Comparison of ENCODE assay signal across 25 cellular contexts in genomic region chr2:15964936-15965563, GRCh38. TPM values are rescaled to one million over a fixed set of nuclear protein-coding genes. Genes with fewer than 3 reads are reported as not detected.
A peak's percentile ranks its signal among the peaks of the same experiment; 100 is the strongest.
DNase-seq lines count a peak whose midpoint lies in the region; ATAC-seq and TF ChIP-seq lines count a peak whose summit lies in the region.
"Had no signal": no experiment of that assay in that cellular context is flagged by ENCODE, and none has a peak within 500 bp of the region (broad histone marks: within the 10 kb centered on the region; RNA-seq: fewer than 3 reads in every experiment).

No MANE protein-coding gene starts in this region.

- ATAC-seq in HG03354 (IDR thresholded peaks at IDR 0.05; ENCODE audit: poor library complexity, severe bottlenecking, unreplicated experiment) (no peak), HG02884 (IDR thresholded peaks at IDR 0.05; ENCODE audit: unreplicated experiment) (no peak)

- dilution Hi-C loops in mammary epithelial cell (cut with HindIII; ENCODE audit: low sequenced_read_pairs), result no loop called here

- H3K4me1 ChIP-seq in mammary epithelial cell (ENCODE audit: insufficient read depth, low read length) (no peaks in the 10 kb centered on the region), endodermal cell (ENCODE audit: control insufficient read depth, insufficient read depth, low read length) (no peaks in the 10 kb centered on the region), OCI-LY7 (ENCODE audit: insufficient read depth, low read length, poor library complexity, severe bottlenecking) (no peaks in the 10 kb centered on the region)
- H3K4me1 ChIP-seq: parathyroid adenoma, sigmoid colon, tibial nerve had no signal

- intact Hi-C loops in mammary epithelial cell (cut with micrococcal nuclease), result no loop called here
- intact Hi-C loops in MCF 10A (cut with micrococcal nuclease), result no loop called here
- intact Hi-C loops in OCI-LY7 (cut with micrococcal nuclease; ENCODE audit: unreplicated experiment), result no loop called here

- TF ChIP-seq CTCF in mammary epithelial cell (conservative IDR thresholded peaks at IDR 0.05 in 1 of 2, IDR thresholded peaks at IDR 0.05 in 1 of 2; ENCODE audit: extremely low read depth in 1 of 2, insufficient read depth in 1 of 2, low read depth in 1 of 2, low read length in 2 of 2) (no peak), MCF 10A (IDR thresholded peaks at IDR 0.05; ENCODE audit: unreplicated experiment) (no peak), endodermal cell (conservative IDR thresholded peaks at IDR 0.05) (no peak), OCI-LY7 (conservative IDR thresholded peaks at IDR 0.05; ENCODE audit: low read length) (no peak)

- no peaks in the 10 kb centered on the region for H3K36me3 ChIP-seq in mammary epithelial cell (ENCODE audit: insufficient read depth, low read length)
- H3K36me3 ChIP-seq in endodermal cell (ENCODE audit: control insufficient read depth, insufficient read depth, low read length), result no peaks in the 10 kb centered on the region
- no peaks in the 10 kb centered on the region for H3K36me3 ChIP-seq in OCI-LY7 (ENCODE audit: insufficient read depth, low read length)
- H3K36me3 ChIP-seq: cardiac muscle cell, sigmoid colon, tibial nerve had no signal

- H3K27me3 Mint-ChIP-seq in MCF 10A (ENCODE audit: insufficient read depth, unreplicated experiment) (peaks cover under 1% of the 10 kb centered on the region), endodermal cell (ENCODE audit: insufficient read depth) (no peaks in the 10 kb centered on the region)
- H3K27me3 Mint-ChIP-seq: stimulated activated naive B cell treated with anti-CD40 and anti-IgM and Interleukin-4, amounts not matched to agents 10 μg/mL and 1 μg/mL and 100 μg/mL, for 72 hours had no signal

- H3K9me2 ChIP-seq in OCI-LY7 (ENCODE audit: insufficient read depth, low read length), result no peaks in the 10 kb centered on the region

- BruUV-seq in mammary epithelial cell (replicated peaks; lab: Mats Ljungman, UMichigan), result no TSS peak
- no TSS peak for BruUV-seq in MCF 10A (replicated peaks; lab: Mats Ljungman, UMichigan)
- no TSS peak for BruUV-seq in OCI-LY7 (replicated peaks; lab: Mats Ljungman, UMichigan)

- no peaks in the 10 kb centered on the region for H3K4me1 Mint-ChIP-seq in MCF 10A (ENCODE audit: insufficient read depth, unreplicated experiment)
- H3K4me1 Mint-ChIP-seq in endodermal cell, result peaks cover 15% of the 10 kb centered on the region

- 28% methylated on average over 7 of the region's 7 CpGs for whole genome bisulfite sequencing in mammary epithelial cell (ENCODE audit: low coverage, missing lambda C conversion rate)
- 67 to 76% methylated on average over 5 to 7 of the region's 7 CpGs for WGBS in endodermal cell (ENCODE audit: insufficient coverage in 1 of 2, insufficient read length in 1 of 2), 2 experiments

- H3K4me3 Mint-ChIP-seq in MCF 10A (ENCODE audit: unreplicated experiment), result no peak overlapping the region
- no peak overlapping the region for H3K4me3 Mint-ChIP-seq in endodermal cell
- H3K4me3 Mint-ChIP-seq: stimulated activated naive B cell treated with anti-CD40 and anti-IgM and Interleukin-4, amounts not matched to agents 10 μg/mL and 1 μg/mL and 100 μg/mL, for 72 hours had no signal

- H4K20me1 ChIP-seq in mammary epithelial cell (ENCODE audit: insufficient read depth, low read length), result no peaks in the 10 kb centered on the region
- H4K20me1 ChIP-seq in OCI-LY7 (ENCODE audit: insufficient read depth, low read length), result no peaks in the 10 kb centered on the region

- H3K79me2 ChIP-seq in mammary epithelial cell (ENCODE audit: insufficient read depth, low read length), result no peaks in the 10 kb centered on the region
- no peaks in the 10 kb centered on the region for H3K79me2 ChIP-seq in OCI-LY7 (ENCODE audit: insufficient read depth, low read depth, low read length)
- H3K79me2 ChIP-seq: parathyroid adenoma had no signal

- no peaks in the 10 kb centered on the region for H3K9me3 Mint-ChIP-seq in MCF 10A (ENCODE audit: unreplicated experiment)
- peaks cover 6% of the 10 kb centered on the region for H3K9me3 Mint-ChIP-seq in endodermal cell

- H3K27ac ChIP-seq in mammary epithelial cell (ENCODE audit: insufficient read depth, low read depth, low read length) (no peak overlapping the region), endodermal cell (ENCODE audit: low read depth, low read length) (peak overlapping the region; percentile 26), OCI-LY7 (ENCODE audit: low read depth, low read length, poor library complexity, severe bottlenecking) (no peak overlapping the region)
- H3K27ac ChIP-seq: cardiac muscle cell, GM23248, parathyroid adenoma, RWPE1, sigmoid colon, tibial nerve had no signal

- H3K27ac Mint-ChIP-seq in MCF 10A (ENCODE audit: low read depth, unreplicated experiment), result no peak overlapping the region
- H3K27ac Mint-ChIP-seq in endodermal cell, result no peak overlapping the region
- H3K27ac Mint-ChIP-seq: stimulated activated naive B cell treated with anti-CD40 and anti-IgM and Interleukin-4, amounts not matched to agents 10 μg/mL and 1 μg/mL and 100 μg/mL, for 72 hours had no signal

- H3K9ac ChIP-seq in mammary epithelial cell (ENCODE audit: insufficient read depth, low read length) (no peak overlapping the region), endodermal cell (ENCODE audit: extremely low read depth, low read length, poor library complexity, severe bottlenecking) (no peak overlapping the region)
- H3K9ac ChIP-seq: GM23248, parathyroid adenoma had no signal

- H3K4me2 ChIP-seq in mammary epithelial cell (ENCODE audit: insufficient read depth, low read depth, low read length), result no peak overlapping the region
- H3K4me2 ChIP-seq in OCI-LY7 (ENCODE audit: low read length), result no peak overlapping the region

- CTCF ChIA-PET in mammary epithelial cell (lab: Charles Lee; ENCODE audit: low non-redundant PET) (no interaction called here), MCF 10A (lab: Yijun Ruan, JAX) (interaction anchor here (0.5 to 0.7 kb wide), 2 partner anchors 65 to 172 kb away, joined by 3 read pairs; no protein-coding TSS in a partner anchor), OCI-LY7 (lab: Charles Lee; ENCODE audit: unreplicated experiment) (no interaction called here)

- H3K9me3 ChIP-seq in mammary epithelial cell (replicated peaks; ENCODE audit: insufficient read depth, low read length), result peaks cover 2% of the 10 kb centered on the region
- no peaks in the 10 kb centered on the region for H3K9me3 ChIP-seq in endodermal cell (ENCODE audit: control insufficient read depth, low read length)
- H3K9me3 ChIP-seq in OCI-LY7 (ENCODE audit: low read length), result no peaks in the 10 kb centered on the region
- H3K9me3 ChIP-seq: sigmoid colon had no signal

- no peaks in the 10 kb centered on the region for H3K27me3 ChIP-seq in mammary epithelial cell (ENCODE audit: insufficient read depth, low read length)
- no peaks in the 10 kb centered on the region for H3K27me3 ChIP-seq in endodermal cell (ENCODE audit: control insufficient read depth, insufficient read depth, low read length, poor library complexity, severe bottlenecking)
- H3K27me3 ChIP-seq: cardiac muscle cell, sigmoid colon, tibial nerve had no signal

- POLR2A ChIA-PET in MCF 10A (lab: Yijun Ruan, JAX), result no interaction called here
- POLR2A ChIA-PET in OCI-LY7 (lab: Charles Lee), result no interaction called here

- DNase-seq in mammary epithelial cell (peak; percentile 9), MCF 10A (ENCODE audit: unreplicated experiment) (no peak), NCI-H82 (lab: John Stamatoyannopoulos, UW) (peak; percentile 79), endodermal cell (no peak), retina (peak; percentile 26), OCI-LY7 (ENCODE audit: low spot score) (no peak)
- DNase-seq: ACHN, amygdala, DMS79, erythroblast, GM23248, hypothalamus, NCI-H1105, NCI-H2081, NCI-H446 treated with DMSO at 0.1 percent for 48 hours, sigmoid colon had no signal

- no peaks in the 10 kb centered on the region for H3K36me3 Mint-ChIP-seq in MCF 10A (ENCODE audit: insufficient read depth, unreplicated experiment)
- H3K36me3 Mint-ChIP-seq in endodermal cell (ENCODE audit: low read depth), result no peaks in the 10 kb centered on the region
- H3K36me3 Mint-ChIP-seq: stimulated activated naive B cell treated with anti-CD40 and anti-IgM and Interleukin-4, amounts not matched to agents 10 μg/mL and 1 μg/mL and 100 μg/mL, for 72 hours had no signal

- no peak overlapping the region for H2AFZ ChIP-seq in mammary epithelial cell (ENCODE audit: low read depth, low read length)
- no peak overlapping the region for H2AFZ ChIP-seq in OCI-LY7 (ENCODE audit: low read length)
- H2AFZ ChIP-seq: GM23248, parathyroid adenoma had no signal

- H3K4me3 ChIP-seq in mammary epithelial cell (replicated peaks in 1 of 3; ENCODE audit: insufficient read depth in 1 of 3, low read depth in 2 of 3, low read length in 3 of 3) (no peak overlapping the region), endodermal cell (ENCODE audit: low read length) (no peak overlapping the region), OCI-LY7 (ENCODE audit: low read depth, low read length, poor library complexity, severe bottlenecking) (no peak overlapping the region)
- H3K4me3 ChIP-seq: cardiac muscle cell, GM23248, lung, sigmoid colon, tibial nerve had no signal

- in situ Hi-C loops in mammary epithelial cell (cut with MboI; ENCODE audit: low sequenced_read_pairs in 2 of 2), result no loop called here

RNA-seq across cellular contexts. Expression of gene MYCN, which starts 24.7 kb away (rescaled TPM):
- total RNA-seq in mammary epithelial cell (under 1 TPM in 1 of 2 donors, not detected in 1; 0.50 TPM), MCF 10A (2022) (not detected in 2 replicates), endodermal cell (10 to 100 TPM; 36.8 to 52.3 TPM), OCI-LY7 (2022) (not detected in 2 replicates)
- polyA plus RNA-seq in mammary epithelial cell, result not detected
- polyA minus RNA-seq in mammary epithelial cell, result not detected
- polyA plus RNA-seq in endodermal cell (2013, experiment 1 of 2), result 75.7 TPM
- polyA plus RNA-seq in endodermal cell (2013, experiment 2 of 2), result 74.7 TPM
- total RNA-seq in OCI-LY7 (2014; rRNA removed; shearing (Covaris generic)), result not detected in 2 replicates
- total RNA-seq: GM23248 had no signal
- polyA plus RNA-seq: GM23248, keratinocyte had no signal

Comparison
In these comparisons a context has a peak if more than half of its experiments do, and no peak if none do; other contexts are left out.
1. DNase-seq: peak in mammary epithelial cell (single experiment), NCI-H82 (single experiment) and retina (single experiment); none in MCF 10A (single experiment), endodermal cell (single experiment) and OCI-LY7 (single experiment).
2. RNA of gene MYCN, which starts 24.7 kb away (total RNA-seq): 36.8 to 52.3 TPM in endodermal cell; 0.50 TPM in mammary epithelial cell, not detected in MCF 10A and not detected in OCI-LY7; every median in the first group is over 10 times any median in the second.